In the genomic region with DNA sequence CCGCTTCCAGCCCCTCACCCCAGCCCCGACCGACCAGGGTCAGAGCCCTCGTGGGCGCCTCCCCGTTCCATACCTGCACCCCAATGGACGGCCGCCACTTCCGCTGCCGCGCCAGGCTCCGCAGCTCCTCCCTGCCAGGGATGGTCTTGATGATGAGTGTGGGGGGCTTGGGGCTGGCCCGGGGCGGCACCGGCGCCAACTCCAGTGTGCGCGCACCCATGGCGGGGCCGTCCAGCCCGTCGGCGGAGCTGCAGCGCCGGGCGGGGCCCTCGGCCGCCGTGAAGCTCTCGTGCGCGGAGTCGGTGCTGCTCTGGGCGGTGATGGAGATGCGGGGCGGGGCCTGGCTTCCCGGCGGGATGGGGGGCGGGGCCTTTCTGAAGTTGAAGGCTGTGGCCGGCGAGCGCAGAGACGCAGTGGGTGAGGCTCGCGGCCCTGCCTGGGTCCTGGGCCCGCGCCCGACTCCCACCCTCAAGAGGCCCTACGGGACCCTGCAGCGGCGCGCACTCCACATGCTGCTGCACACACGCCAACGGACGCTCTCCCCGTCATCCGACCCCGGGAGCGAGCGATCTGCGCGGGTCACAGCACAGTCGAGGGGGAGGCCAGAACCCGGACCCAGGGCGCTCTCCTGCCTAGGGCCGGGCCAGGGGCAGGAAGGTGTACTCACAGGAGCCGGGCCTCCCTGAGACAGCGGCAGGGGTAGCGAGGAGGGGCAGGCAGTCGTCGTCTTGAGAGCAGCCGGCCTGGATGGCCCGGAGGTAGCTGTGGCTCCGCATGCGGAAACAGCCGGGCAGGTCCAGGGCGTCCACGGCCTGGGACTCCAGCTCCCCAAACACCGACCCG, we compare ENCODE assay signal across 8 cellular contexts. TPM values are rescaled to one million over a fixed set of nuclear protein-coding genes. Genes with fewer than 3 reads are reported as not detected.
A peak's percentile ranks its signal among the peaks of the same experiment; 100 is the strongest.
DNase-seq lines count a peak whose midpoint lies in the region; ATAC-seq lines count a peak whose summit lies in the region.

No MANE protein-coding gene starts in this region.

- peaks cover 5% of the 10 kb centered on the region for H3K4me1 Mint-ChIP-seq in activated T-helper 2 cell treated with anti-CD3 and anti-CD28 coated beads, Interferon-gamma antibody, Interleukin-2, Interleukin-4, amounts not matched to agents 10 μg/mL and 5 μg/mL and 100 μg/mL, durations not matched to agents 14 hours and 24 hours and 36 hours (ENCODE audit: low read depth)

- H3K9me3 ChIP-seq in MG63 (no peaks in the 10 kb centered on the region), right cardiac atrium (ENCODE audit: control insufficient read depth, low read length) (no peaks in the 10 kb centered on the region)

- H3K27me3 Mint-ChIP-seq in activated T-helper 2 cell treated with anti-CD3 and anti-CD28 coated beads, Interferon-gamma antibody, Interleukin-2, Interleukin-4, amounts not matched to agents 10 μg/mL and 5 μg/mL and 100 μg/mL, durations not matched to agents 14 hours and 24 hours and 36 hours (ENCODE audit: low read depth): peaks cover 52% of the 10 kb centered on the region

- intact Hi-C loops in activated T-helper 2 cell treated with anti-CD3 and anti-CD28 coated beads, Interferon-gamma antibody, Interleukin-2, Interleukin-4, amounts not matched to agents 10 μg/mL and 5 μg/mL and 100 μg/mL, durations not matched to agents 14 hours and 24 hours and 36 hours (cut with micrococcal nuclease): no loop called here
- intact Hi-C loops in right cardiac atrium (cut with DNase I): no loop called here

- peak; percentile 78 to 88 for ATAC-seq in right cardiac atrium
- ATAC-seq in HG02973 (IDR thresholded peaks at IDR 0.05; ENCODE audit: unreplicated experiment): no peak

- H3K4me3 ChIP-seq in MG63 (peak overlapping the region; percentile 13; the same call in 1 of the 2 replicates), right cardiac atrium (ENCODE audit: low read length) (peak overlapping the region; percentile 15)

- peaks cover 28% of the 10 kb centered on the region for H3K27me3 ChIP-seq in MG63
- H3K27me3 ChIP-seq in right cardiac atrium (ENCODE audit: control insufficient read depth, insufficient read depth): no peaks in the 10 kb centered on the region

- H3K27ac ChIP-seq in right cardiac atrium (ENCODE audit: low read length): no peak overlapping the region

- H3K36me3 ChIP-seq in MG63: no peaks in the 10 kb centered on the region

- H3K4me1 ChIP-seq in right cardiac atrium (ENCODE audit: control insufficient read depth, insufficient read depth, low read length): no peaks in the 10 kb centered on the region

- peak overlapping the region; percentile 68 for H3K4me3 Mint-ChIP-seq in activated T-helper 2 cell treated with anti-CD3 and anti-CD28 coated beads, Interferon-gamma antibody, Interleukin-2, Interleukin-4, amounts not matched to agents 10 μg/mL and 5 μg/mL and 100 μg/mL, durations not matched to agents 14 hours and 24 hours and 36 hours (ENCODE audit: low read depth)

- H3K27ac Mint-ChIP-seq in activated T-helper 2 cell treated with anti-CD3 and anti-CD28 coated beads, Interferon-gamma antibody, Interleukin-2, Interleukin-4, amounts not matched to agents 10 μg/mL and 5 μg/mL and 100 μg/mL, durations not matched to agents 14 hours and 24 hours and 36 hours: no peak overlapping the region

- 2% methylated on average over 80 of the region's 80 CpGs for WGBS in right cardiac atrium

- no peaks in the 10 kb centered on the region for H3K9me3 Mint-ChIP-seq in activated T-helper 2 cell treated with anti-CD3 and anti-CD28 coated beads, Interferon-gamma antibody, Interleukin-2, Interleukin-4, amounts not matched to agents 10 μg/mL and 5 μg/mL and 100 μg/mL, durations not matched to agents 14 hours and 24 hours and 36 hours

- no peaks in the 10 kb centered on the region for H3K36me3 Mint-ChIP-seq in activated T-helper 2 cell treated with anti-CD3 and anti-CD28 coated beads, Interferon-gamma antibody, Interleukin-2, Interleukin-4, amounts not matched to agents 10 μg/mL and 5 μg/mL and 100 μg/mL, durations not matched to agents 14 hours and 24 hours and 36 hours (ENCODE audit: low read depth)

- peak; percentile 49 for DNase-seq in MG63
- peak; percentile 48 for DNase-seq in activated T-helper 2 cell treated with anti-CD3 and anti-CD28 coated beads, Interferon-gamma antibody, Interleukin-2, Interleukin-4, amounts not matched to agents 10 μg/mL and 5 μg/mL and 100 μg/mL, durations not matched to agents 14 hours and 24 hours and 36 hours (ENCODE audit: low spot score)
- peak; percentile 51 to 81 (median 77) for DNase-seq in right cardiac atrium
- DNase-seq in stimulated activated CD4-positive, alpha-beta T cell treated with anti-CD3 and anti-CD28 coated beads, Interleukin-12 subunit alpha, Interleukin-12 subunit beta, amount 100 ng/mL, for 24 hours (ENCODE audit: low read depth in 2 of 2): peak; percentile 48 to 73
- DNase-seq in NCI-H345 treated with DMSO at 0.1 percent for 48 hours (lab: John Stamatoyannopoulos, UW; ENCODE audit: unreplicated experiment): no peak
- no peak for DNase-seq in midbrain (lab: John Stamatoyannopoulos, UW)
- no peak for DNase-seq in hippocampal formation (lab: John Stamatoyannopoulos, UW)

RNA-seq across cellular contexts. Expression of a gene that starts 26.1 kb away (rescaled TPM):
- 31.0 and 38.8 TPM in 2 replicates for total RNA-seq in MG63 (2014; rRNA removed; shearing (Covaris generic); ENCODE audit: low replicate concordance)
- 58.7 and 59.3 TPM in 2 replicates for total RNA-seq in activated T-helper 2 cell treated with anti-CD3 and anti-CD28 coated beads, Interferon-gamma antibody, Interleukin-2, Interleukin-4, amounts not matched to agents 10 μg/mL and 5 μg/mL and 100 μg/mL, durations not matched to agents 14 hours and 24 hours and 36 hours
- total RNA-seq in right cardiac atrium: 10 to 100 TPM; 39.2 to 58.7 (median 40.8) TPM
- polyA plus RNA-seq in right cardiac atrium: 35.3 TPM

RNA-seq across cellular contexts. Expression of a gene that starts 43.8 kb away (rescaled TPM):
- total RNA-seq in MG63 (2014; rRNA removed; shearing (Covaris generic); ENCODE audit: low replicate concordance): not detected in 2 replicates
- 0.32 and 0.48 TPM in 2 replicates for total RNA-seq in activated T-helper 2 cell treated with anti-CD3 and anti-CD28 coated beads, Interferon-gamma antibody, Interleukin-2, Interleukin-4, amounts not matched to agents 10 μg/mL and 5 μg/mL and 100 μg/mL, durations not matched to agents 14 hours and 24 hours and 36 hours
- total RNA-seq in right cardiac atrium: under 1 TPM; 0.08 to 0.21 (median 0.14) TPM
- 0.05 TPM for polyA plus RNA-seq in right cardiac atrium

Comparison
In these comparisons a context has a peak if more than half of its experiments do, and no peak if none do; other contexts are left out.
1. DNase-seq: peak in MG63 (single experiment), activated T-helper 2 cell treated with anti-CD3 and anti-CD28 coated beads, Interferon-gamma antibody, Interleukin-2, Interleukin-4, amounts not matched to agents 10 μg/mL and 5 μg/mL and 100 μg/mL, durations not matched to agents 14 hours and 24 hours and 36 hours (single experiment), right cardiac atrium (3 of 3) and stimulated activated CD4-positive, alpha-beta T cell treated with anti-CD3 and anti-CD28 coated beads, Interleukin-12 subunit alpha, Interleukin-12 subunit beta, amount 100 ng/mL, for 24 hours (2 of 2); none in NCI-H345 treated with DMSO at 0.1 percent for 48 hours (single experiment), midbrain (single experiment) and hippocampal formation (0 of 2).